In genomic region chrX:1011632-1012283, GRCh38 we compare ENCODE assay signal across 33 cellular contexts.
DNase-seq lines count a peak whose midpoint lies in the region; ATAC-seq and TF ChIP-seq lines count a peak whose summit lies in the region.
"Had no signal": no experiment of that assay in that cellular context is flagged by ENCODE, and none has a peak within 500 bp of the region (broad histone marks: within the 10 kb centered on the region; RNA-seq: fewer than 3 reads in every experiment).

No MANE protein-coding gene starts in this region.

- intact Hi-C loops in activated CD8-positive, alpha-beta T cell treated with anti-CD3 and anti-CD28 coated beads for 36 hours (cut with micrococcal nuclease), result no loop called here
- intact Hi-C loops in heart right ventricle (cut with DNase I), result no loop called here

- H3K4me3 ChIP-seq in suprapubic skin (no peak overlapping the region), heart right ventricle (no peak overlapping the region)
- H3K4me3 ChIP-seq: left lung, MG63, testis had no signal

- no peaks in the 10 kb centered on the region for H3K4me1 Mint-ChIP-seq in activated naive CD8-positive, alpha-beta T cell treated with anti-CD3 and anti-CD28 coated beads, Interleukin-2, amount 10 ng/mL, durations not matched to agents 7 days and 5 days
- no peaks in the 10 kb centered on the region for H3K4me1 Mint-ChIP-seq in activated naive CD8-positive, alpha-beta T cell treated with anti-CD3 and anti-CD28 coated beads for 36 hours
- no peaks in the 10 kb centered on the region for H3K4me1 Mint-ChIP-seq in activated CD8-positive, alpha-beta T cell treated with anti-CD3 and anti-CD28 coated beads for 36 hours (ENCODE audit: low read depth)
- H3K4me1 Mint-ChIP-seq: memory B cell had no signal

- no peaks in the 10 kb centered on the region for H3K36me3 Mint-ChIP-seq in activated naive CD8-positive, alpha-beta T cell treated with anti-CD3 and anti-CD28 coated beads, Interleukin-2, amount 10 ng/mL, durations not matched to agents 7 days and 5 days
- H3K36me3 Mint-ChIP-seq in activated naive CD8-positive, alpha-beta T cell treated with anti-CD3 and anti-CD28 coated beads for 36 hours, result no peaks in the 10 kb centered on the region
- no peaks in the 10 kb centered on the region for H3K36me3 Mint-ChIP-seq in activated CD8-positive, alpha-beta T cell treated with anti-CD3 and anti-CD28 coated beads for 36 hours (ENCODE audit: low read depth)
- H3K36me3 Mint-ChIP-seq: memory B cell; stimulated activated naive B cell treated with anti-CD40 and anti-IgM and Interleukin-4, amounts not matched to agents 10 μg/mL and 1 μg/mL and 100 μg/mL, for 72 hours had no signal

- H3K9me3 Mint-ChIP-seq in activated naive CD8-positive, alpha-beta T cell treated with anti-CD3 and anti-CD28 coated beads, Interleukin-2, amount 10 ng/mL, durations not matched to agents 7 days and 5 days, result peaks cover 2% of the 10 kb centered on the region
- H3K9me3 Mint-ChIP-seq in activated naive CD8-positive, alpha-beta T cell treated with anti-CD3 and anti-CD28 coated beads for 36 hours, result no peaks in the 10 kb centered on the region
- H3K9me3 Mint-ChIP-seq in activated CD8-positive, alpha-beta T cell treated with anti-CD3 and anti-CD28 coated beads for 36 hours, result no peaks in the 10 kb centered on the region
- H3K9me3 Mint-ChIP-seq: activated B cell treated with CpG ODN at 0.5 μM for 24 hours; HFFc6; memory B cell; nephron progenitor cell; stimulated activated naive B cell treated with anti-CD40 and anti-IgM and Interleukin-4, amounts not matched to agents 10 μg/mL and 1 μg/mL and 100 μg/mL, for 72 hours had no signal

- 85% methylated on average over 13 of the region's 13 CpGs for WGBS in suprapubic skin
- WGBS in heart right ventricle, 2 donors, result 85 to 87% methylated on average over 13 of the region's 13 CpGs

- POLR2A ChIA-PET in activated naive CD8-positive, alpha-beta T cell treated with anti-CD3 and anti-CD28 coated beads, Interleukin-2, amount 10 ng/mL, durations not matched to agents 7 days and 5 days (lab: Charles Lee), result no interaction called here
- POLR2A ChIA-PET in activated CD8-positive, alpha-beta T cell treated with anti-CD3 and anti-CD28 coated beads for 36 hours (lab: Charles Lee), result no interaction called here

- no peaks in the 10 kb centered on the region for H3K4me1 ChIP-seq in suprapubic skin
- H3K4me1 ChIP-seq in heart right ventricle, result no peaks in the 10 kb centered on the region
- H3K4me1 ChIP-seq: left lung, testis had no signal

- no peak overlapping the region for H3K27ac ChIP-seq in suprapubic skin
- H3K27ac ChIP-seq in heart right ventricle, result no peak overlapping the region
- H3K27ac ChIP-seq: 22Rv1, brain microvascular endothelial cell, C4-2B, KMS-11, left lung, testis had no signal

- TF ChIP-seq POLR2A in suprapubic skin (IDR thresholded peaks at IDR 0.05), result no peak

- no peak overlapping the region for H3K27ac Mint-ChIP-seq in activated naive CD8-positive, alpha-beta T cell treated with anti-CD3 and anti-CD28 coated beads, Interleukin-2, amount 10 ng/mL, durations not matched to agents 7 days and 5 days
- H3K27ac Mint-ChIP-seq in activated naive CD8-positive, alpha-beta T cell treated with anti-CD3 and anti-CD28 coated beads for 36 hours, result no peak overlapping the region
- no peak overlapping the region for H3K27ac Mint-ChIP-seq in activated CD8-positive, alpha-beta T cell treated with anti-CD3 and anti-CD28 coated beads for 36 hours
- H3K27ac Mint-ChIP-seq: activated B cell treated with CpG ODN at 0.5 μM for 24 hours; HFFc6; memory B cell; nephron progenitor cell; stimulated activated naive B cell treated with anti-CD40 and anti-IgM and Interleukin-4, amounts not matched to agents 10 μg/mL and 1 μg/mL and 100 μg/mL, for 72 hours had no signal

- no peaks in the 10 kb centered on the region for H3K9me3 ChIP-seq in suprapubic skin
- H3K9me3 ChIP-seq in heart right ventricle, result peaks cover 0 to 3% (median 0%) of the 10 kb centered on the region in 11 donors
- H3K9me3 ChIP-seq: left lung, MG63, testis had no signal

- H3K27me3 ChIP-seq in suprapubic skin (no peaks in the 10 kb centered on the region), heart right ventricle (no peaks in the 10 kb centered on the region)
- H3K27me3 ChIP-seq: brain microvascular endothelial cell, left lung, MG63, testis had no signal

- peak; percentile 50 for ATAC-seq in activated naive CD8-positive, alpha-beta T cell treated with anti-CD3 and anti-CD28 coated beads, Interleukin-2, amount 10 ng/mL, durations not matched to agents 7 days and 5 days (ENCODE audit: low read depth)
- ATAC-seq in activated CD8-positive, alpha-beta T cell treated with anti-CD3 and anti-CD28 coated beads for 36 hours, result peak; percentile 51
- ATAC-seq in heart right ventricle, result no peak
- ATAC-seq: esophagus mucosa; left lung; PC-3; stimulated activated naive B cell treated with anti-CD40 and anti-IgM and Interleukin-4, amounts not matched to agents 10 μg/mL and 1 μg/mL and 100 μg/mL, for 72 hours had no signal

- no peaks in the 10 kb centered on the region for H3K27me3 Mint-ChIP-seq in activated naive CD8-positive, alpha-beta T cell treated with anti-CD3 and anti-CD28 coated beads, Interleukin-2, amount 10 ng/mL, durations not matched to agents 7 days and 5 days
- peaks cover 6% of the 10 kb centered on the region for H3K27me3 Mint-ChIP-seq in activated naive CD8-positive, alpha-beta T cell treated with anti-CD3 and anti-CD28 coated beads for 36 hours
- peaks cover 1% of the 10 kb centered on the region for H3K27me3 Mint-ChIP-seq in activated CD8-positive, alpha-beta T cell treated with anti-CD3 and anti-CD28 coated beads for 36 hours
- H3K27me3 Mint-ChIP-seq: activated B cell treated with CpG ODN at 0.5 μM for 24 hours had no signal

- TF ChIP-seq CTCF in activated CD8-positive, alpha-beta T cell treated with anti-CD3 and anti-CD28 coated beads for 36 hours (IDR thresholded peaks at IDR 0.05), result no peak
- TF ChIP-seq CTCF in suprapubic skin (IDR thresholded peaks at IDR 0.05), result no peak
- TF ChIP-seq CTCF in heart right ventricle (IDR thresholded peaks at IDR 0.05), result no peak

- H3K36me3 ChIP-seq in suprapubic skin (no peaks in the 10 kb centered on the region), heart right ventricle (no peaks in the 10 kb centered on the region)
- H3K36me3 ChIP-seq: brain microvascular endothelial cell, left lung, MG63 had no signal

- no peak for TF ChIP-seq EP300 in suprapubic skin (IDR thresholded peaks at IDR 0.05)

- CTCF ChIA-PET in activated CD8-positive, alpha-beta T cell treated with anti-CD3 and anti-CD28 coated beads for 36 hours (lab: Charles Lee), result no interaction called here

- H3K4me3 Mint-ChIP-seq in activated naive CD8-positive, alpha-beta T cell treated with anti-CD3 and anti-CD28 coated beads, Interleukin-2, amount 10 ng/mL, durations not matched to agents 7 days and 5 days, result peak overlapping the region; percentile 2
- H3K4me3 Mint-ChIP-seq in activated naive CD8-positive, alpha-beta T cell treated with anti-CD3 and anti-CD28 coated beads for 36 hours, result no peak overlapping the region
- H3K4me3 Mint-ChIP-seq in activated CD8-positive, alpha-beta T cell treated with anti-CD3 and anti-CD28 coated beads for 36 hours, result no peak overlapping the region
- H3K4me3 Mint-ChIP-seq: activated B cell treated with CpG ODN at 0.5 μM for 24 hours; HFFc6; memory B cell; nephron progenitor cell; stimulated activated naive B cell treated with anti-CD40 and anti-IgM and Interleukin-4, amounts not matched to agents 10 μg/mL and 1 μg/mL and 100 μg/mL, for 72 hours had no signal

- DNase-seq in DMS 273 (lab: John Stamatoyannopoulos, UW; ENCODE audit: unreplicated experiment), result peak; percentile 7
- no peak for DNase-seq in DMS 273 treated with DMSO at 0.1 percent for 48 hours (lab: John Stamatoyannopoulos, UW)
- DNase-seq in activated naive CD8-positive, alpha-beta T cell treated with anti-CD3 and anti-CD28 coated beads, Interleukin-2, amount 10 ng/mL, durations not matched to agents 7 days and 5 days, result no peak
- DNase-seq in activated naive CD8-positive, alpha-beta T cell treated with anti-CD3 and anti-CD28 coated beads for 36 hours, result no peak
- DNase-seq in activated CD8-positive, alpha-beta T cell treated with anti-CD3 and anti-CD28 coated beads for 36 hours, result peak; percentile 27
- DNase-seq in suprapubic skin (ENCODE audit: low spot score in 2 of 2), result peak; percentile 21 to 60
- DNase-seq in heart right ventricle, result no peak
- DNase-seq in MV-4-11 (lab: John Stamatoyannopoulos, UW), result no peak
- DNase-seq: activated B cell treated with CpG ODN at 0.5 μM for 24 hours; activated CD8-positive, alpha-beta memory T cell treated with anti-CD3 and anti-CD28 coated beads for 24 hours; activated gamma-delta T cell treated with Interleukin-2 at 50 U/mL for 16 hours; activated T-cell treated with anti-CD3 and anti-CD28 coated beads, Interleukin-2, amount 50 U/mL, for 1 hour; amygdala; brain microvascular endothelial cell; Calu3; cerebellar nuclear complex; dermis blood vessel endothelial cell; HFFc6; left lung; MG63; NCI-H1436; NCI-H2081; NCI-H446; NCI-H774; nephron progenitor cell; PC-3; stimulated activated naive B cell treated with anti-CD40 and anti-IgM and Interleukin-4, amounts not matched to agents 10 μg/mL and 1 μg/mL and 100 μg/mL, for 72 hours; testis had no signal

Comparison
In these comparisons a context has a peak if more than half of its experiments do, and no peak if none do; other contexts are left out.
1. DNase-seq: peak in DMS 273 (single experiment), activated CD8-positive, alpha-beta T cell treated with anti-CD3 and anti-CD28 coated beads for 36 hours (single experiment) and suprapubic skin (2 of 2); none in DMS 273 treated with DMSO at 0.1 percent for 48 hours (single experiment), activated naive CD8-positive, alpha-beta T cell treated with anti-CD3 and anti-CD28 coated beads, Interleukin-2, amount 10 ng/mL, durations not matched to agents 7 days and 5 days (single experiment), activated naive CD8-positive, alpha-beta T cell treated with anti-CD3 and anti-CD28 coated beads for 36 hours (single experiment), heart right ventricle (0 of 2) and MV-4-11 (single experiment).
2. ATAC-seq: peak in activated naive CD8-positive, alpha-beta T cell treated with anti-CD3 and anti-CD28 coated beads, Interleukin-2, amount 10 ng/mL, durations not matched to agents 7 days and 5 days (single experiment) and activated CD8-positive, alpha-beta T cell treated with anti-CD3 and anti-CD28 coated beads for 36 hours (single experiment); none in heart right ventricle (0 of 8).